In the genomic region with DNA sequence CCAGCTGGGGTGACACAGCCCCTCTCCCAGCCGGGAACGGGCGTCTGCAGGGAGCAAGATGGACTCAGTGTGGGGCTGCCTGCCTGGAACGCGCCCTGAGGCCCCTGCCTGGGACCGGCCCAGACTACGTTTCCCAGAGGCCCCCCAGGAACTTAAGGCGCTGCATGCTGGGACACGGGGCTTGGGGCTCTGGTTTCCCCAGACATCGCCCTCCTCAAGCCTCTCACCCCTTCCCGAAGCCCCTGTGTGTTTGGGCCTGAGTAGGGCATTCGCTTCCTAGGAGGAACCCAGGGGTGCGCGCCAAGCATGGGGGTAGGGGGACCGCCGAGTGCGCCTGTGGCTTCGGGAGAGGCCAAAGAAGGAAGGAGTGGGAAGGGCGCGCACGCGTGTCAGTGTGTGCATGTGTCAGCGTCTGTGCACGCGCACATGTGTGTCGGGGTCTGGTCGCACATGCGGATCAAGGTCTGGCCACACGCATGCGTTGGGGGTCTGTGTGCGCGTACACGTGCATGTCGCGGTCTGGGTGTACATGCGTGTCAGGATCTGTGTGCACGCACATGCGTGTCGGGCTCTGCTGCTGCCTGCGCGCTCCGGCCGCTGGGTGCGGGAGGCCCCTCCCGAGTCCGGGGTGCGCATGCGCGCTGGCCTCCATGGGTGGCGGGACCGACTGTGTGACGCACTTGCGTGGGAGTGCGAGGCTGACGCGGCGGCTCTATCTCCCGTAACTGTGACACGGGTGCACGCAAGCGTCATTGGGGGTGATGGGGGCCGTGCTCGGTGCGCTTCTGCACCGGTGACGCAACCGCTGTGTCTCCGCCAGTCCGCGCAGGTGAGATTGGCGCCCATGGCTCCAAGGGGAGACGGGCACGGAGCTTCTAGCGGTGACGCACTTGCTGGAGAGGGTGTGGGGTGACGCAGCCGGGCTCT, we compare ENCODE assay signal across 8 cellular contexts. TPM values are rescaled to one million over a fixed set of nuclear protein-coding genes. Genes with fewer than 3 reads are reported as not detected.
DNase-seq lines count a peak whose midpoint lies in the region; ATAC-seq lines count a peak whose summit lies in the region.

No MANE protein-coding gene starts in this region.

- peak overlapping the region; percentile 57 to 75 (median 66) for H3K4me3 ChIP-seq in BLaER1 treated with 17β-estradiol and CSF1 and Interleukin-3, amounts not matched to agents 10 nM and 100 nM
- peak overlapping the region; percentile 67 for H3K4me3 ChIP-seq in HUES64 (ENCODE audit: low read length)

- WGBS in HUES64 = 58% methylated on average over 77 of the region's 77 CpGs

- H3K27me3 ChIP-seq in BLaER1 treated with 17β-estradiol and CSF1 and Interleukin-3, amounts not matched to agents 10 nM and 100 nM = no peaks in the 10 kb centered on the region
- no peaks in the 10 kb centered on the region for H3K27me3 ChIP-seq in HUES64 (ENCODE audit: insufficient read depth, low read length)

- peak; percentile 55 for ATAC-seq in GM19452 (IDR thresholded peaks at IDR 0.05; ENCODE audit: unreplicated experiment)

- H3K4me2 ChIP-seq in BLaER1 treated with 17β-estradiol and CSF1 and Interleukin-3, amounts not matched to agents 10 nM and 100 nM = peak overlapping the region; percentile 68 to 86 (median 79)

- peak overlapping the region; percentile 69 to 84 (median 77) for H3K9ac ChIP-seq in BLaER1 treated with 17β-estradiol and CSF1 and Interleukin-3, amounts not matched to agents 10 nM and 100 nM
- peak overlapping the region; percentile 59 for H3K9ac ChIP-seq in HUES64 (ENCODE audit: low read depth, low read length)

- peak overlapping the region; percentile 65 to 88 (median 76) for H3K27ac ChIP-seq in BLaER1 treated with 17β-estradiol and CSF1 and Interleukin-3, amounts not matched to agents 10 nM and 100 nM
- H3K27ac ChIP-seq in HUES64 (ENCODE audit: low read depth, low read length) = no peak overlapping the region
- H3K27ac ChIP-seq in caudate nucleus (ENCODE audit: low read depth, low read length) = peak overlapping the region; percentile 84

- DNase-seq in activated CD4-positive, CD25-positive, alpha-beta regulatory T cell treated with anti-CD3 and anti-CD28 coated beads, Interleukin-2, amount 50 U/mL, for 16 hours (ENCODE audit: low read depth, low spot score) = peak; percentile 83
- DNase-seq in caudate nucleus (lab: John Stamatoyannopoulos, UW) (peak in 60 of 61 donors; percentile 10 to 90 (median 74)), kidney tubule cell (ENCODE audit: low spot score) (peak; percentile 79), NCI-H1105 (lab: John Stamatoyannopoulos, UW) (no peak)
- DNase-seq in stimulated activated CD4-positive, alpha-beta T cell treated with anti-CD3 and anti-CD28 coated beads, Interleukin-2, amount 100 ng/mL, for 48 hours = peak; percentile 75 to 83

- peaks cover 26 to 53% (median 30%) of the 10 kb centered on the region in 11 experiments for H3K36me3 ChIP-seq in BLaER1 treated with 17β-estradiol and CSF1 and Interleukin-3, amounts not matched to agents 10 nM and 100 nM
- H3K36me3 ChIP-seq in HUES64 (ENCODE audit: insufficient read depth, low read length) = peaks cover 27% of the 10 kb centered on the region

- H3K4me1 ChIP-seq in BLaER1 treated with 17β-estradiol and CSF1 and Interleukin-3, amounts not matched to agents 10 nM and 100 nM = peaks cover 6 to 55% (median 14%) of the 10 kb centered on the region in 10 experiments; a peak in 17 of 20 replicates
- peaks cover 5% of the 10 kb centered on the region for H3K4me1 ChIP-seq in HUES64 (ENCODE audit: insufficient read depth, low read length)

- peaks cover 0 to 10% (median 0%) of the 10 kb centered on the region in 11 experiments; a peak in 7 of 22 replicates for H4K20me1 ChIP-seq in BLaER1 treated with 17β-estradiol and CSF1 and Interleukin-3, amounts not matched to agents 10 nM and 100 nM

- peaks cover under 1 to 15% (median 7%) of the 10 kb centered on the region in 11 experiments; a peak in 12 of 22 replicates for H3K9me3 ChIP-seq in BLaER1 treated with 17β-estradiol and CSF1 and Interleukin-3, amounts not matched to agents 10 nM and 100 nM (replicated peaks in 1 of 11)
- H3K9me3 ChIP-seq in HUES64 (ENCODE audit: insufficient read depth, low read depth, low read length) = peaks cover 6% of the 10 kb centered on the region

RNA-seq across cellular contexts. Expression of a gene that starts 16.2 kb away (rescaled TPM):
- 22.4 TPM for polyA plus RNA-seq in HUES64 (2013, experiment 1 of 2)
- 20.5 TPM for polyA plus RNA-seq in HUES64 (2013, experiment 2 of 2)
